ENCODE assay signal across 8 cellular contexts in the genomic region with DNA sequence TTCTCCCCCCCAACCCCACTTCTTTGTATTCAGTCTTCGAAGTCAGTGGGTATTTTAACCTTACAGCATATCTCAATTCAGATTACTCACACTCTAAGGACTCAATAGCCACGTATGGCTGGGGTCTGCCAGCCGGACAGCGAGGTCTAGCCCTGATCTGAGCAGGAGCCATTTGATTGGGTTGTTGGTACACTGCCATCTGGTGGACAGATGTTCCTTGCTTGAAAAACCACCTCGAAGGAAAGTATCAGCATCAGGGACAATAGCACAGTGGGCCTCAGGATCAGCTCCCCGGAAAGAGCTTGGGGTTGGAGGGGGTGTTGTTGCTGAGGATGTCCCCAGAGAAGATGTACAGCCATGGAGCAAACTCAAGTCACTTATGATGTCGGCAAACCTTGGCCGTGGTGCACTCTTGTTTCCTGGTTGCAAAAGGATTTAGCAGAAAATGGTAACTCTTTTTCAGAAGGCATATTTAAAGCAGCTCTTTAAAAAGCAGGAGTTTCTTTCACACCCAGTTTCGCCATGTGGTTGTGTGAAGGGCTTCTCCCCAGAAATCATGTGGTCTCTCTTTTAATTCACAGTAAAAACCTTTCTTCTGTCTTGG. TPM values are rescaled to one million over a fixed set of nuclear protein-coding genes. Genes with fewer than 3 reads are reported as not detected.
DNase-seq lines count a peak whose midpoint lies in the region; ATAC-seq, FAIRE-seq and TF ChIP-seq lines count a peak whose summit lies in the region.

No MANE protein-coding gene starts in this region.

- peaks cover 1% of the 10 kb centered on the region for H3K4me1 Mint-ChIP-seq in T-helper 2 cell treated with Interferon-gamma antibody and Interleukin-4, amounts not matched to agents 5 μg/mL and 100 μg/mL, for 36 hours (ENCODE audit: low read depth)

- H3K27ac ChIP-seq in hepatocyte (no peak overlapping the region), small intestine (ENCODE audit: low read depth in 1 of 2, low read length in 1 of 2) (no peak overlapping the region)

- H3K9me3 ChIP-seq in hepatocyte (ENCODE audit: low read depth) (no peaks in the 10 kb centered on the region), small intestine (ENCODE audit: control insufficient read depth, low read depth) (no peaks in the 10 kb centered on the region)

- H4K20me1 ChIP-seq in hepatocyte (ENCODE audit: insufficient read depth, poor library complexity, severe bottlenecking): no peaks in the 10 kb centered on the region

- peak; percentile 80 for TF ChIP-seq CTCF in astrocyte of the cerebellum (IDR thresholded peaks at IDR 0.05; ENCODE audit: low read depth, low read length, missing control alignments)
- peak; percentile 77 for TF ChIP-seq CTCF in hepatocyte (IDR thresholded peaks at IDR 0.05; ENCODE audit: poor library complexity)

- H3K4me3 Mint-ChIP-seq in T-helper 2 cell treated with Interferon-gamma antibody and Interleukin-4, amounts not matched to agents 5 μg/mL and 100 μg/mL, for 36 hours: no peak overlapping the region

- no peaks in the 10 kb centered on the region for H3K79me2 ChIP-seq in hepatocyte

- no peak for FAIRE-seq in small intestine (lab: Jason Lieb, UNC)

- no peaks in the 10 kb centered on the region for H3K4me1 ChIP-seq in hepatocyte (ENCODE audit: insufficient read depth)
- H3K4me1 ChIP-seq in small intestine (ENCODE audit: control insufficient read depth in 2 of 2, insufficient read depth in 1 of 2, low read depth in 1 of 2, low read length in 1 of 2): no peaks in the 10 kb centered on the region

- H2AFZ ChIP-seq in hepatocyte: no peak overlapping the region

- ATAC-seq in GM19467 (IDR thresholded peaks at IDR 0.05; ENCODE audit: unreplicated experiment) (peak; percentile 61), GM18873 (IDR thresholded peaks at IDR 0.05; ENCODE audit: low FRiP score, unreplicated experiment) (no peak)

- H3K27ac Mint-ChIP-seq in T-helper 2 cell treated with Interferon-gamma antibody and Interleukin-4, amounts not matched to agents 5 μg/mL and 100 μg/mL, for 36 hours: no peak overlapping the region

- no peak overlapping the region for H3K4me2 ChIP-seq in hepatocyte

- H3K9me2 ChIP-seq in hepatocyte (replicated peaks; ENCODE audit: insufficient read depth): no peaks in the 10 kb centered on the region

- in situ Hi-C loops in astrocyte of the cerebellum (cut with HindIII; ENCODE audit: low sequenced_read_pairs): no loop called here

- DNase-seq in Ammon's horn (ENCODE audit: low spot score) (peak; percentile 88), NCI-H128 (lab: John Stamatoyannopoulos, UW; ENCODE audit: unreplicated experiment) (peak; percentile 24), astrocyte of the cerebellum (ENCODE audit: low read depth) (peak; percentile 54), hepatocyte (ENCODE audit: low spot score) (peak; percentile 81), small intestine (peak; percentile 55)
- DNase-seq in T-helper 2 cell treated with Interferon-gamma antibody and Interleukin-4, amounts not matched to agents 5 μg/mL and 100 μg/mL, for 36 hours (ENCODE audit: low spot score): peak; percentile 37

- peaks cover 14% of the 10 kb centered on the region for H3K27me3 ChIP-seq in hepatocyte
- H3K27me3 ChIP-seq in small intestine (ENCODE audit: control insufficient read depth in 2 of 2, insufficient read depth in 2 of 2, low read length in 2 of 2): no peaks in the 10 kb centered on the region

- H3K9me3 Mint-ChIP-seq in T-helper 2 cell treated with Interferon-gamma antibody and Interleukin-4, amounts not matched to agents 5 μg/mL and 100 μg/mL, for 36 hours: no peaks in the 10 kb centered on the region

- WGBS in hepatocyte (ENCODE audit: low lambda C conversion rate, missing lambda C conversion rate): 28% methylated on average over 9 of the region's 9 CpGs
- 20 to 28% (median 24%) methylated on average over 9 of the region's 9 CpGs for WGBS in small intestine, 3 donors

- no peak overlapping the region for H3K4me3 ChIP-seq in astrocyte of the cerebellum (ENCODE audit: low read depth, low read length)
- H3K4me3 ChIP-seq in hepatocyte: no peak overlapping the region
- H3K4me3 ChIP-seq in small intestine (ENCODE audit: low read depth in 1 of 2, low read length in 2 of 2): no peak overlapping the region

- H3K36me3 Mint-ChIP-seq in T-helper 2 cell treated with Interferon-gamma antibody and Interleukin-4, amounts not matched to agents 5 μg/mL and 100 μg/mL, for 36 hours (ENCODE audit: low read depth): no peaks in the 10 kb centered on the region

- H3K27me3 Mint-ChIP-seq in T-helper 2 cell treated with Interferon-gamma antibody and Interleukin-4, amounts not matched to agents 5 μg/mL and 100 μg/mL, for 36 hours (ENCODE audit: low read depth): peaks cover 16% of the 10 kb centered on the region

- H3K36me3 ChIP-seq in hepatocyte (replicated peaks; ENCODE audit: insufficient read depth, low read depth) (no peaks in the 10 kb centered on the region), small intestine (ENCODE audit: control insufficient read depth in 2 of 2, insufficient read depth in 2 of 2, low read length in 2 of 2) (no peaks in the 10 kb centered on the region)

RNA-seq across cellular contexts. Expression of a gene that starts 31.7 kb away (rescaled TPM):
- 0.07 and 0.36 TPM in 2 replicates for total RNA-seq in hepatocyte
- polyA plus RNA-seq in hepatocyte (0.18 and 0.19 TPM in 2 replicates), small intestine (1 to 10 TPM in 1 of 3 donors, under 1 TPM in 2; 0.22 to 3.6 (median 0.54) TPM)

Comparison
In these comparisons a context has a peak if more than half of its experiments do, and no peak if none do; other contexts are left out.
1. DNase-seq: peak in every context shown above with its lines; median percentile 88 in Ammon's horn; 81 in hepatocyte; 55 in small intestine; 54 in astrocyte of the cerebellum; 37 in T-helper 2 cell treated with Interferon-gamma antibody and Interleukin-4, amounts not matched to agents 5 μg/mL and 100 μg/mL, for 36 hours; 24 in NCI-H128.